ENCODE assay signal across 9 cellular contexts in the genomic region with DNA sequence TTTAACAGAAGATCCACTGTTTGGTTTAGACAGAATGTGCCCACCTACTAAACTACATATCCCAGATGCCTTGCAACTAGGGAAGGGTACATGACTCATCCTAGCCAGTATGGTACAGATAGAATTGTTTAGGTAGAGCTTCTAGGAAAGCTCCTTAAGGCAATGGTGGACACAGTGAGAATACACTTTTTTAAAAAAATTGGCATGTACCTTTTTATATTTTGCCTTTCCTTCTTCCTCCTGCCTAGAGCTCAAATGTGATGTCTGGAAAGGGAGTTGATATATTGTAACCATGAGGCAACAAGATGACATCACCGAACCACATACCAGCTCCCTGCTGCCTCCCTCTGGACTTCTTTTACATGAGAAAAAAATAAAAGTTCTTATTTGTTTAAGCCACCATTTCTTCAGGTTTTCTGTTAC. TPM values are rescaled to one million over a fixed set of nuclear protein-coding genes. Genes with fewer than 3 reads are reported as not detected.
DNase-seq lines count a peak whose midpoint lies in the region; ATAC-seq and TF ChIP-seq lines count a peak whose summit lies in the region.
"Had no signal": no experiment of that assay in that cellular context is flagged by ENCODE, and none has a peak within 500 bp of the region (broad histone marks: within the 10 kb centered on the region; RNA-seq: fewer than 3 reads in every experiment).

No MANE protein-coding gene starts in this region.

- H3K36me3 ChIP-seq in lung (ENCODE audit: control insufficient read depth in 2 of 2, insufficient read depth in 2 of 2, low read length in 2 of 2) = no peaks in the 10 kb centered on the region
- H3K36me3 ChIP-seq: HAP-1 had no signal

- ATAC-seq in HG02973 (IDR thresholded peaks at IDR 0.05; ENCODE audit: unreplicated experiment) (peak; percentile 74), lung (ENCODE audit: insufficient read depth, low FRiP score) (peak; percentile 53)

- H3K4me1 ChIP-seq in lung (ENCODE audit: control insufficient read depth in 2 of 2, insufficient read depth in 2 of 2, low read length in 2 of 2) = no peaks in the 10 kb centered on the region
- H3K4me1 ChIP-seq: HAP-1 had no signal

- TF ChIP-seq CTCF in lung (IDR thresholded peaks at IDR 0.05; ENCODE audit: control extremely low read depth, extremely low read depth) = no peak

- WGBS in lung, 2 donors = 60 to 78% methylated on average over 1 of the region's 1 CpG

- H3K4me3 ChIP-seq in lung = no peak overlapping the region
- H3K4me3 ChIP-seq: HAP-1 had no signal

- H3K9me3 ChIP-seq in lung (ENCODE audit: control insufficient read depth in 2 of 2, insufficient read depth in 1 of 2, low read length in 1 of 2) = no peaks in the 10 kb centered on the region
- H3K9me3 ChIP-seq: HAP-1 had no signal

- no peak overlapping the region for H3K27ac ChIP-seq in lung (ENCODE audit: low read depth in 1 of 2, low read length in 1 of 2)

- no peaks in the 10 kb centered on the region for H3K27me3 ChIP-seq in lung (ENCODE audit: control insufficient read depth, insufficient read depth)

- DNase-seq in ELF-1 (ENCODE audit: low read depth, low spot score) (peak; percentile 39), SW480 (ENCODE audit: low spot score) (peak; percentile 60), lung (ENCODE audit: low spot score) (no peak), superior temporal gyrus (ENCODE audit: extremely low spot score) (no peak), GM19238 (ENCODE audit: insufficient read length, low spot score) (no peak), NCI-H345 (lab: John Stamatoyannopoulos, UW) (no peak), iPS-NIHi11 (ENCODE audit: low spot score) (no peak)

RNA-seq across cellular contexts. Expression of a gene that starts 14.4 kb away (rescaled TPM):
- total RNA-seq in lung = 1 to 10 TPM in 1 of 2 donors, under 1 TPM in 1; 0.91 to 3.3 TPM
- polyA plus RNA-seq in lung = under 1 TPM; 0.23 to 0.77 TPM

Comparison
In these comparisons a context has a peak if more than half of its experiments do, and no peak if none do; other contexts are left out.
1. DNase-seq: peak in ELF-1 (single experiment) and SW480 (single experiment); none in lung (single experiment), superior temporal gyrus (single experiment), GM19238 (single experiment), NCI-H345 (single experiment) and iPS-NIHi11 (single experiment).